Comparison of ENCODE assay signal across 8 cellular contexts in genomic region chr20:4108495-4109306, GRCh38. TPM values are rescaled to one million over a fixed set of nuclear protein-coding genes. Genes with fewer than 3 reads are reported as not detected.
A peak's percentile ranks its signal among the peaks of the same experiment; 100 is the strongest.
DNase-seq lines count a peak whose midpoint lies in the region; ATAC-seq, FAIRE-seq and TF ChIP-seq lines count a peak whose summit lies in the region.

No MANE protein-coding gene starts in this region.

- no peaks in the 10 kb centered on the region for H3K36me3 Mint-ChIP-seq in neural crest cell (ENCODE audit: low read depth)

- in situ Hi-C loops in ACHN (cut with HindIII; ENCODE audit: low pct_ligation_motif_present, low pct_unique_long_range_greater_than_20kb, low sequenced_read_pairs) = no loop called here

- no peak overlapping the region for H3K27ac Mint-ChIP-seq in neural crest cell (ENCODE audit: unreplicated experiment)

- DNase-seq in ACHN = peak; percentile 73
- DNase-seq in Kasumi-1 (lab: John Stamatoyannopoulos, UW) = peak; percentile 80 to 83
- DNase-seq in RCC 7860 (ENCODE audit: low spot score) = peak; percentile 71
- peak; percentile 71 to 78 for DNase-seq in activated T-cell treated with anti-CD3 and anti-CD28 coated beads, Interleukin-2, amount 50 U/mL, for 48 hours
- DNase-seq in fibroblast of pulmonary artery (ENCODE audit: low read depth) = peak; percentile 93
- peak; percentile 62 for DNase-seq in neural crest cell (ENCODE audit: low read depth, low spot score)
- DNase-seq in superior temporal gyrus (ENCODE audit: extremely low spot score) = peak; percentile 91

- ATAC-seq in GM18520 (IDR thresholded peaks at IDR 0.05; ENCODE audit: unreplicated experiment) = peak; percentile 36

- peaks cover 5% of the 10 kb centered on the region for H3K4me1 Mint-ChIP-seq in neural crest cell

- no peak overlapping the region for H3K4me3 ChIP-seq in fibroblast of pulmonary artery (replicated peaks; ENCODE audit: low read depth, low read length)

- H3K9me3 Mint-ChIP-seq in neural crest cell = no peaks in the 10 kb centered on the region

- TF ChIP-seq CTCF in fibroblast of pulmonary artery (IDR thresholded peaks at IDR 0.05; ENCODE audit: low read length, missing control alignments) = peak; percentile 100
- TF ChIP-seq CTCF in neural crest cell (conservative IDR thresholded peaks at IDR 0.05) = peak; percentile 91

- no peak for FAIRE-seq in RCC 7860 (lab: Jason Lieb, UNC)

- no peaks in the 10 kb centered on the region for H3K27me3 Mint-ChIP-seq in neural crest cell (ENCODE audit: low read depth)

- no peak overlapping the region for H3K4me3 Mint-ChIP-seq in neural crest cell

RNA-seq across cellular contexts. Expression of gene SMOX, which starts 39.9 kb away (rescaled TPM):
- total RNA-seq in neural crest cell = 18.3 and 24.3 TPM in 2 replicates
